In the genomic region with DNA sequence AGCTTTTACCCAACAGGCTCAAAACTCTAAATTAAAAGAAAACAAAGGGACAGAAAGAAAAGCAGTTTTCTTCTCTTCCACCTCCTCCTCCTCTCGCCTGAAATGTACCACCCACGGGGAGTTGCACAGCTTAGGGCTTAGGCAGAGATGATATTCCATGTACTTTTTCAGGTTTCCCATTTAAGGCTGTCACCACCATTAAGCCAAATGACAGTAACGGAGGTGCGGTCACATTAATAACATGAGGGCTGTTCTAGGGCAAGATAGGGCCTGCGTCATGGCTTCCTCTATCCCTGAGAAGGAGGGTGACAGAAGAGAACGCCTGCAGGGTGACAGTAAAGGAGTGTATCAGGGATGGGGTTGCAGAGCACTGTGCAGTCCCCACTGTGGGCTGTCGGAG, we compare ENCODE assay signal across 29 cellular contexts. TPM values are rescaled to one million over a fixed set of nuclear protein-coding genes. Genes with fewer than 3 reads are reported as not detected.
"Had no signal": no experiment of that assay in that cellular context is flagged by ENCODE, and none has a peak within 500 bp of the region (broad histone marks: within the 10 kb centered on the region; RNA-seq: fewer than 3 reads in every experiment).

No MANE protein-coding gene starts in this region.

- H3K27me3 ChIP-seq: colonic mucosa, left lung, neural progenitor cell, uterus had no signal

- DNase-seq: activated CD4-positive, alpha-beta memory T cell treated with anti-CD3 and anti-CD28 coated beads, Interleukin-2, amount 10 ng/mL, durations not matched to agents 7 days and 5 days; activated CD4-positive, alpha-beta T cell treated with anti-CD3 and anti-CD28 coated beads for 1 hour; activated CD4-positive, alpha-beta T cell treated with anti-CD3 and anti-CD28 coated beads, Interleukin-2, amount 10 ng/mL, durations not matched to agents 7 days and 5 days; activated CD8-positive, alpha-beta memory T cell treated with anti-CD3 and anti-CD28 coated beads, Interleukin-2, amount 50 U/mL, for 48 hours; activated gamma-delta T cell treated with Interleukin-2 at 50 U/mL for 16 hours; activated naive CD4-positive, alpha-beta T cell treated with anti-CD3 and anti-CD28 coated beads, Interleukin-2, amount 50 U/mL, for 16 hours; activated T-cell treated with anti-CD3 and anti-CD28 coated beads, Interleukin-2, amount 50 U/mL, for 24 hours; amniotic stem cell; colonic mucosa; effector memory CD8-positive, alpha-beta T cell; erythroblast; kidney glomerular epithelial cell; left lung; lower lobe of right lung; mesenchymal stem cell; naive thymus-derived CD8-positive, alpha-beta T cell; occipital lobe; stimulated activated CD4-positive, alpha-beta T cell treated with anti-CD3 and anti-CD28 coated beads, Interleukin-4, amount 100 ng/mL, for 24 hours; T-helper 2 cell; uterus had no signal

- H3K27ac ChIP-seq: colonic mucosa, gastroesophageal sphincter, left lung, lower lobe of right lung, neural progenitor cell, skin epidermis had no signal

- H3K9me3 ChIP-seq: colonic mucosa, gastroesophageal sphincter, left lung, lower lobe of right lung, uterus had no signal

- ATAC-seq: effector memory CD8-positive, alpha-beta T cell; gastroesophageal sphincter; left lung; lower lobe of right lung; naive thymus-derived CD8-positive, alpha-beta T cell; sciatic nerve; stimulated activated effector memory CD8-positive, alpha-beta T cell treated with anti-CD3 and anti-CD28 coated beads, Interleukin-12 subunit alpha, Interleukin-12 subunit beta, amount 100 ng/mL, for 72 hours; WTC11 had no signal

- H3K4me1 ChIP-seq: colonic mucosa had no signal

- H3K4me1 Mint-ChIP-seq: activated CD4-positive, alpha-beta memory T cell treated with anti-CD3 and anti-CD28 coated beads, Interleukin-2, amount 10 ng/mL, durations not matched to agents 7 days and 5 days; activated CD4-positive, alpha-beta T cell treated with anti-CD3 and anti-CD28 coated beads, Interleukin-2, amount 10 ng/mL, durations not matched to agents 7 days and 5 days; central memory CD8-positive, alpha-beta T cell; stimulated activated effector memory CD8-positive, alpha-beta T cell treated with anti-CD3 and anti-CD28 coated beads, Interleukin-12 subunit alpha, Interleukin-12 subunit beta, amount 100 ng/mL, for 72 hours had no signal

- H3K36me3 Mint-ChIP-seq: naive thymus-derived CD8-positive, alpha-beta T cell; neural progenitor cell; type B pancreatic cell; WTC11 had no signal

- H3K4me2 ChIP-seq: neural progenitor cell had no signal

- H3K9me3 Mint-ChIP-seq: activated CD4-positive, alpha-beta memory T cell treated with anti-CD3 and anti-CD28 coated beads, Interleukin-2, amount 10 ng/mL, durations not matched to agents 7 days and 5 days; activated CD4-positive, alpha-beta T cell treated with anti-CD3 and anti-CD28 coated beads, Interleukin-2, amount 10 ng/mL, durations not matched to agents 7 days and 5 days; activated T-cell treated with anti-CD3 and anti-CD28 coated beads, Interleukin-2, amount 50 U/mL, for 24 hours; central memory CD8-positive, alpha-beta T cell; naive thymus-derived CD8-positive, alpha-beta T cell; neural progenitor cell; stimulated activated effector memory CD8-positive, alpha-beta T cell treated with anti-CD3 and anti-CD28 coated beads, Interleukin-12 subunit alpha, Interleukin-12 subunit beta, amount 100 ng/mL, for 72 hours; stimulated activated naive CD8-positive, alpha-beta T cell treated with anti-CD3 and anti-CD28 coated beads, Interleukin-15, Interleukin-2, amounts not matched to agents 100 ng/mL and 50 ng/mL, for 24 hours; type B pancreatic cell; WTC11 had no signal

- H2AFZ ChIP-seq: neural progenitor cell had no signal

- H3K4me3 Mint-ChIP-seq: activated CD4-positive, alpha-beta memory T cell treated with anti-CD3 and anti-CD28 coated beads, Interleukin-2, amount 10 ng/mL, durations not matched to agents 7 days and 5 days; activated CD4-positive, alpha-beta T cell treated with anti-CD3 and anti-CD28 coated beads, Interleukin-2, amount 10 ng/mL, durations not matched to agents 7 days and 5 days; activated T-cell treated with anti-CD3 and anti-CD28 coated beads, Interleukin-2, amount 50 U/mL, for 24 hours; central memory CD8-positive, alpha-beta T cell; effector memory CD8-positive, alpha-beta T cell; naive thymus-derived CD8-positive, alpha-beta T cell; neural progenitor cell; stimulated activated effector memory CD8-positive, alpha-beta T cell treated with anti-CD3 and anti-CD28 coated beads, Interleukin-12 subunit alpha, Interleukin-12 subunit beta, amount 100 ng/mL, for 72 hours; stimulated activated naive CD8-positive, alpha-beta T cell treated with anti-CD3 and anti-CD28 coated beads, Interleukin-15, Interleukin-2, amounts not matched to agents 100 ng/mL and 50 ng/mL, for 24 hours; type B pancreatic cell; WTC11 had no signal

- H3K4me3 ChIP-seq: colonic mucosa, gastroesophageal sphincter, left lung, lower lobe of right lung, neural progenitor cell, skin epidermis, uterus had no signal

- H3K27ac Mint-ChIP-seq: activated CD4-positive, alpha-beta memory T cell treated with anti-CD3 and anti-CD28 coated beads, Interleukin-2, amount 10 ng/mL, durations not matched to agents 7 days and 5 days; activated CD4-positive, alpha-beta T cell treated with anti-CD3 and anti-CD28 coated beads, Interleukin-2, amount 10 ng/mL, durations not matched to agents 7 days and 5 days; activated T-cell treated with anti-CD3 and anti-CD28 coated beads, Interleukin-2, amount 50 U/mL, for 24 hours; effector memory CD8-positive, alpha-beta T cell; naive thymus-derived CD8-positive, alpha-beta T cell; neural progenitor cell; stimulated activated effector memory CD8-positive, alpha-beta T cell treated with anti-CD3 and anti-CD28 coated beads, Interleukin-12 subunit alpha, Interleukin-12 subunit beta, amount 100 ng/mL, for 72 hours; stimulated activated naive CD8-positive, alpha-beta T cell treated with anti-CD3 and anti-CD28 coated beads, Interleukin-15, Interleukin-2, amounts not matched to agents 100 ng/mL and 50 ng/mL, for 24 hours; type B pancreatic cell; WTC11 had no signal

- H3K36me3 ChIP-seq: colonic mucosa, gastroesophageal sphincter, left lung, lower lobe of right lung, neural progenitor cell, uterus had no signal

RNA-seq across cellular contexts. Expression of a gene that starts 51.7 kb away (rescaled TPM):
- total RNA-seq: activated CD4-positive, alpha-beta memory T cell treated with anti-CD3 and anti-CD28 coated beads, Interleukin-2, amount 10 ng/mL, durations not matched to agents 7 days and 5 days; activated CD4-positive, alpha-beta T cell treated with anti-CD3 and anti-CD28 coated beads, Interleukin-2, amount 10 ng/mL, durations not matched to agents 7 days and 5 days; naive thymus-derived CD8-positive, alpha-beta T cell had no signal
- polyA plus RNA-seq: naive thymus-derived CD8-positive, alpha-beta T cell had no signal
